8 cellular contexts compared by ENCODE assay signal in genomic region chr14:74085047-74085637, GRCh38. TPM values are rescaled to one million over a fixed set of nuclear protein-coding genes. Genes with fewer than 3 reads are reported as not detected.
A peak's percentile ranks its signal among the peaks of the same experiment; 100 is the strongest.
DNase-seq lines count a peak whose midpoint lies in the region; ATAC-seq and TF ChIP-seq lines count a peak whose summit lies in the region.

No MANE protein-coding gene starts in this region.

- H3K27ac ChIP-seq in VCaP = peak overlapping the region; percentile 73; the same call in 1 of the 2 replicates

- peak overlapping the region; percentile 93 to 97 (median 95) for H3K4me3 Mint-ChIP-seq in nephron

- H3K27me3 Mint-ChIP-seq in nephron (ENCODE audit: low read depth) = no peaks in the 10 kb centered on the region

- TF ChIP-seq CTCF in VCaP (conservative IDR thresholded peaks at IDR 0.05) = no peak
- no peak for TF ChIP-seq CTCF in nephron (IDR thresholded peaks at IDR 0.05; ENCODE audit: unreplicated experiment in 3 of 3)

- peak; percentile 42 for DNase-seq in stimulated activated CD4-positive, alpha-beta T cell treated with anti-CD3 and anti-CD28 coated beads, Interleukin-15, amount 100 ng/mL, for 24 hours
- DNase-seq in stimulated activated CD4-positive, alpha-beta T cell treated with anti-CD3 and anti-CD28 coated beads, Interleukin-4, amount 100 ng/mL, for 4 hours = no peak
- no peak for DNase-seq in germinal center (ENCODE audit: low spot score)

- H3K36me3 Mint-ChIP-seq in nephron (ENCODE audit: low read depth) = no peaks in the 10 kb centered on the region

- peak; percentile 3 for ATAC-seq in HG03196 (IDR thresholded peaks at IDR 0.05; ENCODE audit: unreplicated experiment)
- peak; percentile 3 for ATAC-seq in esophagus mucosa
- no peak for ATAC-seq in HG03159 (IDR thresholded peaks at IDR 0.05; ENCODE audit: unreplicated experiment)

- peak overlapping the region; percentile 39 to 97 (median 75) for H3K27ac Mint-ChIP-seq in nephron

- H3K9me3 Mint-ChIP-seq in nephron = no peaks in the 10 kb centered on the region

- H3K4me1 Mint-ChIP-seq in nephron = peaks cover 16% of the 10 kb centered on the region

RNA-seq across cellular contexts. Expression of gene LIN52, which starts 0.4 kb away (rescaled TPM):
- 3.5 TPM for total RNA-seq in esophagus mucosa

RNA-seq across cellular contexts. Expression of gene ALDH6A1, which starts 0.9 kb away (rescaled TPM):
- total RNA-seq in esophagus mucosa = 17.0 TPM
